8 cellular contexts compared by ENCODE assay signal in the genomic region with DNA sequence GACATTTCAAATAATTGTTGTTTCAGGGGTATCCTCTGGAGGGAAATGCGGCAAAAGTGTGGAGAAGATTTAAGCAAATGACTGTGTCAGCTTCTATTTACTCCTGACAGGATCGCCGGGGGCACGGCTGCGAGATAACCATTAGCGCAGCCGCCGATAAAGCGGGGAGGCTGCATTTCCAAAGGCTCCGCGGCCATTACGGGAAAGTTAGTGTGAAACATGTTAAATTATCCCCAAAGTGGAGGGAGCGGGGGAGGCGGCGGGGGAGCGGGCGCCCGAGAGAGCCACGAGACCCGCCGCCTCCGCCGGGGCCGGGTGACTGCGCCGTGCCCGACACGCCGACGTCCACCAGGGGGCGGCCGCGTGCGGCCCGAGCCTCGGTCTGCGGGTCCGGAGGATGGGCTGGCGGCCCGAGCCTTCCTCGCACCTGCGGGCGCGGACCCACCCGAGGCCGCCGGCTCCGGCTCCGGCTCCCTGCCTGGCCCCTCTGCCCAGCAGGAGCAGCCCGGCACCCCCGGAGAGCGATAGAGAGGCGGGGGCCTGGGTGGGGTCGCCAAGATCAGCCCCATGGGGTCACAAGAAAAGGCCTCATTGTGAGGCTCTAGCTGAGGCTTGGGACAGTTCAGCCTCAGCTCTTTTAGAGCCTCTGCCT.
A peak's percentile ranks its signal among the peaks of the same experiment; 100 is the strongest.
DNase-seq lines count a peak whose midpoint lies in the region; TF ChIP-seq lines count a peak whose summit lies in the region.

No MANE protein-coding gene starts in this region.

- no peak overlapping the region for H3K27ac ChIP-seq in CD4-positive, alpha-beta memory T cell (ENCODE audit: low read depth, low read length)
- no peak overlapping the region for H3K27ac ChIP-seq in HUES6 (ENCODE audit: low read depth, low read length)

- H3K9me3 ChIP-seq in CD4-positive, alpha-beta memory T cell (ENCODE audit: control insufficient read depth in 1 of 2, low read length in 2 of 2) = no peaks in the 10 kb centered on the region
- no peaks in the 10 kb centered on the region for H3K9me3 ChIP-seq in HUES6 (ENCODE audit: control insufficient read depth, insufficient read depth, low read depth, low read length)

- peaks cover 50 to 54% of the 10 kb centered on the region in 2 donors for H3K27me3 Mint-ChIP-seq in CD4-positive, alpha-beta memory T cell
- H3K27me3 Mint-ChIP-seq in progenitor cell of endocrine pancreas = peaks cover 80% of the 10 kb centered on the region

- CTCF ChIA-PET in CD4-positive, alpha-beta memory T cell (lab: Charles Lee; ENCODE audit: partially characterized antibody) = interaction anchor here (1.2 kb wide), 1 partner anchor 72 kb away, joined by 4 read pairs; no protein-coding TSS in a partner anchor

- H3K4me1 ChIP-seq in CD4-positive, alpha-beta memory T cell (ENCODE audit: insufficient read depth, low read length) = peaks cover 5% of the 10 kb centered on the region
- H3K4me1 ChIP-seq in HUES6 (ENCODE audit: control insufficient read depth, insufficient read depth, low read length) = peaks cover 42% of the 10 kb centered on the region

- H3K36me3 Mint-ChIP-seq in CD4-positive, alpha-beta memory T cell = no peaks in the 10 kb centered on the region
- no peaks in the 10 kb centered on the region for H3K36me3 Mint-ChIP-seq in progenitor cell of endocrine pancreas (ENCODE audit: insufficient read depth)

- H3K9me3 Mint-ChIP-seq in CD4-positive, alpha-beta memory T cell = peaks cover 0 to 3% (median 0%) of the 10 kb centered on the region in 8 donors
- H3K9me3 Mint-ChIP-seq in progenitor cell of endocrine pancreas (ENCODE audit: low read depth) = no peaks in the 10 kb centered on the region

- peaks cover 33% of the 10 kb centered on the region for H3K27me3 ChIP-seq in CD4-positive, alpha-beta memory T cell (ENCODE audit: insufficient read depth, low read length)
- peaks cover 85% of the 10 kb centered on the region for H3K27me3 ChIP-seq in HUES6 (ENCODE audit: control insufficient read depth, insufficient read depth, low read length)

- no peaks in the 10 kb centered on the region for H3K36me3 ChIP-seq in CD4-positive, alpha-beta memory T cell (ENCODE audit: insufficient read depth, low read length)
- no peaks in the 10 kb centered on the region for H3K36me3 ChIP-seq in HUES6 (ENCODE audit: control insufficient read depth, insufficient read depth, low read length)

- H3K4me3 ChIP-seq in CD4-positive, alpha-beta memory T cell (ENCODE audit: low read length in 2 of 2) = no peak overlapping the region
- H3K4me3 ChIP-seq in HUES6 (ENCODE audit: low read depth, low read length) = peak overlapping the region; percentile 59

- peak overlapping the region in 6 of 8 donors; percentile 34 to 78 (median 56) for H3K4me3 Mint-ChIP-seq in CD4-positive, alpha-beta memory T cell
- H3K4me3 Mint-ChIP-seq in progenitor cell of endocrine pancreas (ENCODE audit: low read depth) = no peak overlapping the region

- peak in 4 of 5 donors; percentile 45 to 57 (median 50) for DNase-seq in CD4-positive, alpha-beta memory T cell
- DNase-seq in activated CD8-positive, alpha-beta memory T cell treated with anti-CD3 and anti-CD28 coated beads for 24 hours = peak; percentile 87
- DNase-seq in erythroblast (lab: John Stamatoyannopoulos, UW) (peak; percentile 21 to 53), progenitor cell of endocrine pancreas (ENCODE audit: low spot score, unreplicated experiment) (peak; percentile 49), NCI-H2196 (lab: John Stamatoyannopoulos, UW; ENCODE audit: unreplicated experiment) (no peak), KG1 (lab: John Stamatoyannopoulos, UW) (no peak), NCI-H128 (lab: John Stamatoyannopoulos, UW; ENCODE audit: unreplicated experiment) (no peak)

- TF ChIP-seq CTCF in progenitor cell of endocrine pancreas (IDR thresholded peaks at IDR 0.05; ENCODE audit: unreplicated experiment) = peak; percentile 94

- intact Hi-C loops in CD4-positive, alpha-beta memory T cell (cut with micrococcal nuclease) = loop anchor here (2.0 kb wide), 2 partner anchors 72 to 208 kb away; no protein-coding TSS in a partner anchor

- no peak overlapping the region for H3K27ac Mint-ChIP-seq in CD4-positive, alpha-beta memory T cell
- H3K27ac Mint-ChIP-seq in progenitor cell of endocrine pancreas = no peak overlapping the region

- no peak overlapping the region for H3K9ac ChIP-seq in HUES6 (ENCODE audit: low read length)

- POLR2A ChIA-PET in CD4-positive, alpha-beta memory T cell (lab: Charles Lee; ENCODE audit: partially characterized antibody) = no interaction called here

- TF ChIP-seq POLR2A in erythroblast (IDR thresholded peaks at IDR 0.05; ENCODE audit: low read length) = no peak

- peaks cover 1 to 9% (median 6%) of the 10 kb centered on the region in 4 donors for H3K4me1 Mint-ChIP-seq in CD4-positive, alpha-beta memory T cell
- H3K4me1 Mint-ChIP-seq in progenitor cell of endocrine pancreas (ENCODE audit: low read depth) = peaks cover 2% of the 10 kb centered on the region

Comparison
In these comparisons a context has a peak if more than half of its experiments do, and no peak if none do; other contexts are left out.
1. DNase-seq: peak in CD4-positive, alpha-beta memory T cell (4 of 5), activated CD8-positive, alpha-beta memory T cell treated with anti-CD3 and anti-CD28 coated beads for 24 hours (single experiment), erythroblast (2 of 2) and progenitor cell of endocrine pancreas (single experiment); none in NCI-H2196 (single experiment), KG1 (single experiment) and NCI-H128 (single experiment).